In genomic region chr4:24266014-24266413, GRCh38 we compare ENCODE assay signal across 21 cellular contexts.
"Had no signal": no experiment of that assay in that cellular context is flagged by ENCODE, and none has a peak within 500 bp of the region (broad histone marks: within the 10 kb centered on the region; RNA-seq: fewer than 3 reads in every experiment).

No MANE protein-coding gene starts in this region.

- DNase-seq: effector CD4-positive, alpha-beta T cell; endodermal cell; erythroblast; glutamatergic neuron; immature natural killer cell; left cardiac atrium; left ventricle myocardium inferior; mesenchymal stem cell; naive B cell; nephron progenitor cell; retina; stimulated activated CD4-positive, alpha-beta T cell treated with anti-CD3 and anti-CD28 coated beads, Interleukin-12 subunit alpha, Interleukin-12 subunit beta, amount 100 ng/mL, for 4 hours; stimulated activated naive CD8-positive, alpha-beta T cell treated with anti-CD3 and anti-CD28 coated beads, Interleukin-15, Interleukin-2, amounts not matched to agents 100 U/mL and 50 U/mL, for 24 hours; tibial artery had no signal

- H3K27ac Mint-ChIP-seq: endodermal cell, immature natural killer cell, naive B cell, nephron progenitor cell had no signal

- H3K27me3 Mint-ChIP-seq: naive B cell had no signal

- H3K27me3 ChIP-seq: gastroesophageal sphincter, tibial artery had no signal

- H3K4me3 ChIP-seq: coronary artery, gastroesophageal sphincter, left ventricle myocardium inferior, lung, prostate gland, skin epidermis, tibial artery had no signal

- H3K36me3 ChIP-seq: gastroesophageal sphincter, left ventricle myocardium inferior, prostate gland, tibial artery had no signal

- H3K4me3 Mint-ChIP-seq: endodermal cell, immature natural killer cell, naive B cell, nephron progenitor cell had no signal

- H3K9ac ChIP-seq: parathyroid adenoma had no signal

- H3K4me1 Mint-ChIP-seq: immature natural killer cell, naive B cell had no signal

- H3K4me1 ChIP-seq: gastroesophageal sphincter, parathyroid adenoma, prostate gland, tibial artery had no signal

- H3K27ac ChIP-seq: coronary artery, gastroesophageal sphincter, left ventricle myocardium inferior, parathyroid adenoma, prostate gland, skin epidermis, tibial artery had no signal

- H3K9me3 ChIP-seq: gastroesophageal sphincter, left ventricle myocardium inferior, prostate gland, tibial artery had no signal

- H3K36me3 Mint-ChIP-seq: immature natural killer cell, naive B cell had no signal

- H3K9me3 Mint-ChIP-seq: endodermal cell, nephron progenitor cell had no signal

- ATAC-seq: gastroesophageal sphincter; left cardiac atrium; sciatic nerve; stimulated activated naive CD8-positive, alpha-beta T cell treated with anti-CD3 and anti-CD28 coated beads, Interleukin-15, Interleukin-2, amounts not matched to agents 100 U/mL and 50 U/mL, for 24 hours had no signal

- H3K79me2 ChIP-seq: parathyroid adenoma had no signal

- H2AFZ ChIP-seq: parathyroid adenoma had no signal
